2 cellular contexts compared by ENCODE assay signal in the genomic region with DNA sequence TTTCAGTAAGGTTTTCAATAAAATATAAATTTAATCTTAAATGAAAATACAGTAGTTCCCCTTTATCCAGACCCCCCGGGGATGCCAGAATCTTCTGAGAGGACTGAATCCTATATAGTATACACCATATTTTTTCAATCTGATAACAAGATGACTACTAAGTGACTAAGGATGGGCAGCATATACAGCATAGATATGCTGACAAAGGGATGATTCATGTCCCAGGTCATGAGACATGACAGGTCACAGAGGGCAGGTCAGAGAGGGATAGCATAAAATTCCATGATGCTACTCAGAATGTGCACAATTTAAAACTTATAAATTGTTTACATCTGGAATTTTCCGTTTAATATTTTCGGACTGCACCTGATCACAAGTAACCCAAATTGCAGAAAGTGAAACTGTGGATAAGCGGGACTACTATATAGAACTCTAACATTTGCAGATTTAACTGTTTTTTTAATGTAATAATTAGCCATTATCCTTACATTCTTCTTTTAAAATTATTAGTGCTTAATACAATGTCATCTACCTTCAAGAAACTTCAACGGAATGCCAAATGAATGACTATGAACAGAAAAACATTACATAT.
A peak's percentile ranks its signal among the peaks of the same experiment; 100 is the strongest.
TF ChIP-seq lines count a peak whose summit lies in the region.

No MANE protein-coding gene starts in this region.

TF ChIP-seq in K562, 482 proteins besides CTCF, POLR2A, EP300 and RAD21 (continued from another document and continues in another):
- TF ChIP-seq MAFK (IDR thresholded peaks at IDR 0.05; ENCODE audit: low read length), result peak; percentile 64; the same call in 1 of the 2 replicates
- TF ChIP-seq ZNF696 (CRISPR knock-in tag; conservative IDR thresholded peaks at IDR 0.05), result no peak
- no peak for TF ChIP-seq SREBF2 (CRISPR knock-in tag; IDR thresholded peaks at IDR 0.05)
- no peak for TF ChIP-seq FOXA3 (CRISPR knock-in tag; conservative IDR thresholded peaks at IDR 0.05 in 1 of 2, IDR thresholded peaks at IDR 0.05 in 1 of 2)
- TF ChIP-seq, protein P1, sequence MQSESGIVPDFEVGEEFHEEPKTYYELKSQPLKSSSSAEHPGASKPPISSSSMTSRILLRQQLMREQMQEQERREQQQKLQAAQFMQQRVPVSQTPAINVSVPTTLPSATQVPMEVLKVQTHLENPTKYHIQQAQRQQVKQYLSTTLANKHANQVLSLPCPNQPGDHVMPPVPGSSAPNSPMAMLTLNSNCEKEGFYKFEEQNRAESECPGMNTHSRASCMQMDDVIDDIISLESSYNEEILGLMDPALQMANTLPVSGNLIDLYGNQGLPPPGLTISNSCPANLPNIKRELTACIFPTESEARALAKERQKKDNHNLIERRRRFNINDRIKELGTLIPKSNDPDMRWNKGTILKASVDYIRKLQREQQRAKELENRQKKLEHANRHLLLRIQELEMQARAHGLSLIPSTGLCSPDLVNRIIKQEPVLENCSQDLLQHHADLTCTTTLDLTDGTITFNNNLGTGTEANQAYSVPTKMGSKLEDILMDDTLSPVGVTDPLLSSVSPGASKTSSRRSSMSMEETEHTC (IDR thresholded peaks at IDR 0.05), result peak; percentile 87
- TF ChIP-seq, protein P2, sequence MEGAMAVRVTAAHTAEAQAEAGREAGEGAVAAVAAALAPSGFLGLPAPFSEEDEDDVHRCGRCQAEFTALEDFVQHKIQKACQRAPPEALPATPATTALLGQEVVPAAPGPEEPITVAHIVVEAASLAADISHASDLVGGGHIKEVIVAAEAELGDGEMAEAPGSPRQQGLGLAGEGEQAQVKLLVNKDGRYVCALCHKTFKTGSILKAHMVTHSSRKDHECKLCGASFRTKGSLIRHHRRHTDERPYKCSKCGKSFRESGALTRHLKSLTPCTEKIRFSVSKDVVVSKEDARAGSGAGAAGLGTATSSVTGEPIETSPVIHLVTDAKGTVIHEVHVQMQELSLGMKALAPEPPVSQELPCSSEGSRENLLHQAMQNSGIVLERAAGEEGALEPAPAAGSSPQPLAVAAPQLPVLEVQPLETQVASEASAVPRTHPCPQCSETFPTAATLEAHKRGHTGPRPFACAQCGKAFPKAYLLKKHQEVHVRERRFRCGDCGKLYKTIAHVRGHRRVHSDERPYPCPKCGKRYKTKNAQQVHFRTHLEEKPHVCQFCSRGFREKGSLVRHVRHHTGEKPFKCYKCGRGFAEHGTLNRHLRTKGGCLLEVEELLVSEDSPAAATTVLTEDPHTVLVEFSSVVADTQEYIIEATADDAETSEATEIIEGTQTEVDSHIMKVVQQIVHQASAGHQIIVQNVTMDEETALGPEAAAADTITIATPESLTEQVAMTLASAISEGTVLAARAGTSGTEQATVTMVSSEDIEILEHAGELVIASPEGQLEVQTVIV (CRISPR knock-in tag; IDR thresholded peaks at IDR 0.05; ENCODE audit: borderline replicate concordance), result no peak
- TF ChIP-seq, protein P3, sequence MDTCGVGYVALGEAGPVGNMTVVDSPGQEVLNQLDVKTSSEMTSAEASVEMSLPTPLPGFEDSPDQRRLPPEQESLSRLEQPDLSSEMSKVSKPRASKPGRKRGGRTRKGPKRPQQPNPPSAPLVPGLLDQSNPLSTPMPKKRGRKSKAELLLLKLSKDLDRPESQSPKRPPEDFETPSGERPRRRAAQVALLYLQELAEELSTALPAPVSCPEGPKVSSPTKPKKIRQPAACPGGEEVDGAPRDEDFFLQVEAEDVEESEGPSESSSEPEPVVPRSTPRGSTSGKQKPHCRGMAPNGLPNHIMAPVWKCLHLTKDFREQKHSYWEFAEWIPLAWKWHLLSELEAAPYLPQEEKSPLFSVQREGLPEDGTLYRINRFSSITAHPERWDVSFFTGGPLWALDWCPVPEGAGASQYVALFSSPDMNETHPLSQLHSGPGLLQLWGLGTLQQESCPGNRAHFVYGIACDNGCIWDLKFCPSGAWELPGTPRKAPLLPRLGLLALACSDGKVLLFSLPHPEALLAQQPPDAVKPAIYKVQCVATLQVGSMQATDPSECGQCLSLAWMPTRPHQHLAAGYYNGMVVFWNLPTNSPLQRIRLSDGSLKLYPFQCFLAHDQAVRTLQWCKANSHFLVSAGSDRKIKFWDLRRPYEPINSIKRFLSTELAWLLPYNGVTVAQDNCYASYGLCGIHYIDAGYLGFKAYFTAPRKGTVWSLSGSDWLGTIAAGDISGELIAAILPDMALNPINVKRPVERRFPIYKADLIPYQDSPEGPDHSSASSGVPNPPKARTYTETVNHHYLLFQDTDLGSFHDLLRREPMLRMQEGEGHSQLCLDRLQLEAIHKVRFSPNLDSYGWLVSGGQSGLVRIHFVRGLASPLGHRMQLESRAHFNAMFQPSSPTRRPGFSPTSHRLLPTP (IDR thresholded peaks at IDR 0.05; ENCODE audit: borderline replicate concordance, extremely low read depth, insufficient read length), result no peak
- TF ChIP-seq OTX1 (CRISPR knock-in tag; IDR thresholded peaks at IDR 0.05), result no peak
- TF ChIP-seq TCF7L2 (IDR thresholded peaks at IDR 0.05; ENCODE audit: low read depth, low read length), result no peak
- TF ChIP-seq GTF2F1 (IDR thresholded peaks at IDR 0.05; ENCODE audit: low read depth, low read length), result no peak
- peak; percentile 47 to 66; a peak in 3 of 4 replicates for TF ChIP-seq KDM1A (IDR thresholded peaks at IDR 0.05)
- no peak for TF ChIP-seq GATA2 (CRISPR knock-in tag; IDR thresholded peaks at IDR 0.05)
- no peak for TF ChIP-seq NR2C1 (IDR thresholded peaks at IDR 0.05)
- TF ChIP-seq NR2C1 (tag; IDR thresholded peaks at IDR 0.05), result peak; percentile 71
- no peak for TF ChIP-seq RBM39 (optimal IDR thresholded peaks at IDR 0.05; ENCODE audit: low read depth, low read length)
- TF ChIP-seq, protein P4, sequence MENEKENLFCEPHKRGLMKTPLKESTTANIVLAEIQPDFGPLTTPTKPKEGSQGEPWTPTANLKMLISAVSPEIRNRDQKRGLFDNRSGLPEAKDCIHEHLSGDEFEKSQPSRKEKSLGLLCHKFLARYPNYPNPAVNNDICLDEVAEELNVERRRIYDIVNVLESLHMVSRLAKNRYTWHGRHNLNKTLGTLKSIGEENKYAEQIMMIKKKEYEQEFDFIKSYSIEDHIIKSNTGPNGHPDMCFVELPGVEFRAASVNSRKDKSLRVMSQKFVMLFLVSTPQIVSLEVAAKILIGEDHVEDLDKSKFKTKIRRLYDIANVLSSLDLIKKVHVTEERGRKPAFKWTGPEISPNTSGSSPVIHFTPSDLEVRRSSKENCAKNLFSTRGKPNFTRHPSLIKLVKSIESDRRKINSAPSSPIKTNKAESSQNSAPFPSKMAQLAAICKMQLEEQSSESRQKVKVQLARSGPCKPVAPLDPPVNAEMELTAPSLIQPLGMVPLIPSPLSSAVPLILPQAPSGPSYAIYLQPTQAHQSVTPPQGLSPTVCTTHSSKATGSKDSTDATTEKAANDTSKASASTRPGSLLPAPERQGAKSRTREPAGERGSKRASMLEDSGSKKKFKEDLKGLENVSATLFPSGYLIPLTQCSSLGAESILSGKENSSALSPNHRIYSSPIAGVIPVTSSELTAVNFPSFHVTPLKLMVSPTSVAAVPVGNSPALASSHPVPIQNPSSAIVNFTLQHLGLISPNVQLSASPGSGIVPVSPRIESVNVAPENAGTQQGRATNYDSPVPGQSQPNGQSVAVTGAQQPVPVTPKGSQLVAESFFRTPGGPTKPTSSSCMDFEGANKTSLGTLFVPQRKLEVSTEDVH (IDR thresholded peaks at IDR 0.05; ENCODE audit: low read depth, partially characterized antibody), result no peak
- TF ChIP-seq ZNF778 (CRISPR knock-in tag; IDR thresholded peaks at IDR 0.05), result no peak
- no peak for TF ChIP-seq ETV1 (tag; conservative IDR thresholded peaks at IDR 0.05; ENCODE audit: low read depth)
- no peak for TF ChIP-seq TRIM28 (IDR thresholded peaks at IDR 0.05)
- TF ChIP-seq MBD2 (IDR thresholded peaks at IDR 0.05; ENCODE audit: borderline replicate concordance, low read depth), result 0 out of 2 replicates have a peak, but pooled peaks have one; percentile 27
- TF ChIP-seq MECOM (CRISPR knock-in tag; IDR thresholded peaks at IDR 0.05), result peak; percentile 98
- TF ChIP-seq MTA1 (IDR thresholded peaks at IDR 0.05; ENCODE audit: borderline replicate concordance), result no peak

TF ChIP-seq in HepG2, 621 proteins besides CTCF, POLR2A, EP300 and RAD21 (continued from another document):
- TF ChIP-seq, protein P5, sequence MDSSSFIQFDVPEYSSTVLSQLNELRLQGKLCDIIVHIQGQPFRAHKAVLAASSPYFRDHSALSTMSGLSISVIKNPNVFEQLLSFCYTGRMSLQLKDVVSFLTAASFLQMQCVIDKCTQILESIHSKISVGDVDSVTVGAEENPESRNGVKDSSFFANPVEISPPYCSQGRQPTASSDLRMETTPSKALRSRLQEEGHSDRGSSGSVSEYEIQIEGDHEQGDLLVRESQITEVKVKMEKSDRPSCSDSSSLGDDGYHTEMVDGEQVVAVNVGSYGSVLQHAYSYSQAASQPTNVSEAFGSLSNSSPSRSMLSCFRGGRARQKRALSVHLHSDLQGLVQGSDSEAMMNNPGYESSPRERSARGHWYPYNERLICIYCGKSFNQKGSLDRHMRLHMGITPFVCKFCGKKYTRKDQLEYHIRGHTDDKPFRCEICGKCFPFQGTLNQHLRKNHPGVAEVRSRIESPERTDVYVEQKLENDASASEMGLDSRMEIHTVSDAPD (CRISPR knock-in tag; IDR thresholded peaks at IDR 0.05), result no peak
- TF ChIP-seq CENPX (CRISPR knock-in tag; IDR thresholded peaks at IDR 0.05), result no peak
- 0 out of 4 replicates have a peak, but pooled peaks have one; percentile 10 to 21 for TF ChIP-seq MAFK (conservative IDR thresholded peaks at IDR 0.05 in 1 of 2, IDR thresholded peaks at IDR 0.05 in 1 of 2; ENCODE audit: low read length in 2 of 2)
- TF ChIP-seq, protein P6, sequence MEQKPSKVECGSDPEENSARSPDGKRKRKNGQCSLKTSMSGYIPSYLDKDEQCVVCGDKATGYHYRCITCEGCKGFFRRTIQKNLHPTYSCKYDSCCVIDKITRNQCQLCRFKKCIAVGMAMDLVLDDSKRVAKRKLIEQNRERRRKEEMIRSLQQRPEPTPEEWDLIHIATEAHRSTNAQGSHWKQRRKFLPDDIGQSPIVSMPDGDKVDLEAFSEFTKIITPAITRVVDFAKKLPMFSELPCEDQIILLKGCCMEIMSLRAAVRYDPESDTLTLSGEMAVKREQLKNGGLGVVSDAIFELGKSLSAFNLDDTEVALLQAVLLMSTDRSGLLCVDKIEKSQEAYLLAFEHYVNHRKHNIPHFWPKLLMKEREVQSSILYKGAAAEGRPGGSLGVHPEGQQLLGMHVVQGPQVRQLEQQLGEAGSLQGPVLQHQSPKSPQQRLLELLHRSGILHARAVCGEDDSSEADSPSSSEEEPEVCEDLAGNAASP (CRISPR knock-in tag; IDR thresholded peaks at IDR 0.05; ENCODE audit: borderline replicate concordance), result no peak
- TF ChIP-seq RORA (CRISPR knock-in tag; IDR thresholded peaks at IDR 0.05), result no peak
- no peak for TF ChIP-seq HMGA1 (CRISPR knock-in tag; conservative IDR thresholded peaks at IDR 0.05)
- TF ChIP-seq TMF1 (CRISPR knock-in tag; IDR thresholded peaks at IDR 0.05; ENCODE audit: low read depth), result no peak
